16 cellular contexts compared by ENCODE assay signal in the genomic region with DNA sequence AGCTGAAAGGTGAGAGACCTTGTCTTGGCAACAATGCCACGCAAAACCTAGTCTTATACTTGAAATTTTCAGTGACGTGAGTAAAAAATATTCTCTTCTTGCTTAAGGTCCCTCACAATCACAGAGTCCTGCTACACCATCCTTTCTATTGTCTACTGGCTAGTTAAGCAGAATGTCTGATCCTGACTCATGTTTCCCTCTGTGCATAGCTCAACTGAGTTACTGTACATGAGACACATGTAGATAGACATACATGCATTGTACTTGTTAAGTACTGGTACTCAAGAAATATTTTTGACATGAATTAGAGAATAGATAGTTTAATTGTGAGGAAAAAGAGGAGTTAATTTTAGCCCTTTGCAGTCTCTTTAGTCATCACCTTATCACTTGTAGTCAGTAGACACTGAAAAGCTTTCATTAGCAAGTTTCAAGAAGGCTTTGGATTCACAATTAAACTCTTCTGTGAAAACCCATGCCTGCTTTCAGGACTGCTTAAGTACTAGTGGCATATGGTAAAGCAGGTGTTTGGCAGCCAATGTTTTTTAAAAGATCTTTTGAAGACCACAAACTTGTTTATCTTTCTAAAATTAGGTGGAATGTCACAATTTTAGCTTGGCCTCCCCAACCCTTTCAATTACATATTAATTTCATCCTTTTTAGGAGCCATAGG.
DNase-seq lines count a peak whose midpoint lies in the region; FAIRE-seq and TF ChIP-seq lines count a peak whose summit lies in the region.
"Had no signal": no experiment of that assay in that cellular context is flagged by ENCODE, and none has a peak within 500 bp of the region (broad histone marks: within the 10 kb centered on the region; RNA-seq: fewer than 3 reads in every experiment).

No MANE protein-coding gene starts in this region.

- H3K36me3 Mint-ChIP-seq in HFFc6 (ENCODE audit: low read depth) (0 out of 2 replicates have a peak, but pooled peaks cover 5% of the 10 kb centered on the region), glutamatergic neuron (ENCODE audit: unreplicated experiment) (peaks cover 4% of the 10 kb centered on the region)
- H3K36me3 Mint-ChIP-seq: naive B cell had no signal

- FAIRE-seq in urothelium cell line (lab: Jason Lieb, UNC) = no peak
- FAIRE-seq: TTC549 had no signal

- no peaks in the 10 kb centered on the region for H3K9me3 Mint-ChIP-seq in HFFc6
- H3K9me3 Mint-ChIP-seq in glutamatergic neuron (ENCODE audit: unreplicated experiment) = peaks cover 18% of the 10 kb centered on the region
- H3K9me3 Mint-ChIP-seq: activated CD8-positive, alpha-beta T cell treated with anti-CD3 and anti-CD28 coated beads for 36 hours; activated T-helper 1 cell treated with anti-CD3 and anti-CD28 coated beads, Interleukin-12 subunit alpha, Interleukin-12 subunit beta, Interleukin-2, Interleukin-4 antibody, amounts not matched to agents 30 ng/mL and 10 ng/mL and 1 ng/mL, durations not matched to agents 14 hours and 24 hours and 36 hours had no signal

- H3K27me3 Mint-ChIP-seq in HFFc6 (ENCODE audit: insufficient read depth) (peaks cover 1% of the 10 kb centered on the region), glutamatergic neuron (ENCODE audit: unreplicated experiment) (peaks cover 10% of the 10 kb centered on the region)

- TF ChIP-seq CTCF in HFFc6 (IDR thresholded peaks at IDR 0.05) (no peak), glutamatergic neuron (IDR thresholded peaks at IDR 0.05; ENCODE audit: partially characterized antibody, unreplicated experiment) (no peak)

- H3K4me1 Mint-ChIP-seq in HFFc6 (ENCODE audit: low read depth) (peaks cover 51% of the 10 kb centered on the region), glutamatergic neuron (ENCODE audit: low read depth, unreplicated experiment) (peaks cover 65% of the 10 kb centered on the region)
- H3K4me1 Mint-ChIP-seq: naive B cell had no signal

- H3K4me3 Mint-ChIP-seq in HFFc6 (no peak overlapping the region), glutamatergic neuron (ENCODE audit: unreplicated experiment) (peak overlapping the region; percentile 44)
- H3K4me3 Mint-ChIP-seq: activated CD8-positive, alpha-beta T cell treated with anti-CD3 and anti-CD28 coated beads for 36 hours; activated T-helper 1 cell treated with anti-CD3 and anti-CD28 coated beads, Interleukin-12 subunit alpha, Interleukin-12 subunit beta, Interleukin-2, Interleukin-4 antibody, amounts not matched to agents 30 ng/mL and 10 ng/mL and 1 ng/mL, durations not matched to agents 14 hours and 24 hours and 36 hours; effector memory CD8-positive, alpha-beta T cell had no signal

- H3K27ac Mint-ChIP-seq in HFFc6 (peak overlapping the region; percentile 61; the same call in 1 of the 2 replicates), glutamatergic neuron (ENCODE audit: unreplicated experiment) (peak overlapping the region; percentile 94)
- H3K27ac Mint-ChIP-seq: activated CD8-positive, alpha-beta T cell treated with anti-CD3 and anti-CD28 coated beads for 36 hours; activated T-helper 1 cell treated with anti-CD3 and anti-CD28 coated beads, Interleukin-12 subunit alpha, Interleukin-12 subunit beta, Interleukin-2, Interleukin-4 antibody, amounts not matched to agents 30 ng/mL and 10 ng/mL and 1 ng/mL, durations not matched to agents 14 hours and 24 hours and 36 hours; effector memory CD8-positive, alpha-beta T cell; naive B cell had no signal

- DNase-seq in EH (ENCODE audit: low read depth) (peak; percentile 52), HFFc6 (peak; percentile 39), NCI-H82 (lab: John Stamatoyannopoulos, UW) (peak; percentile 47), glutamatergic neuron (no peak), HT-29 (ENCODE audit: low spot score) (no peak), urothelium cell line (ENCODE audit: low spot score) (no peak), GDM1 (lab: John Stamatoyannopoulos, UW) (no peak)
- no peak for DNase-seq in activated CD4-positive, alpha-beta T cell treated with anti-CD3 and anti-CD28 coated beads, Interleukin-2, amount 50 U/mL, for 48 hours
- DNase-seq: activated CD8-positive, alpha-beta T cell treated with anti-CD3 and anti-CD28 coated beads for 36 hours; Caco-2; effector memory CD8-positive, alpha-beta T cell; left ventricle myocardium superior; naive B cell; NCI-H2081 had no signal

Comparison
In these comparisons a context has a peak if more than half of its experiments do, and no peak if none do; other contexts are left out.
1. DNase-seq: peak in EH (single experiment), HFFc6 (single experiment) and NCI-H82 (single experiment); none in glutamatergic neuron (single experiment), HT-29 (single experiment), urothelium cell line (single experiment), activated CD4-positive, alpha-beta T cell treated with anti-CD3 and anti-CD28 coated beads, Interleukin-2, amount 50 U/mL, for 48 hours (0 of 2) and GDM1 (single experiment).